6 cellular contexts compared by ENCODE assay signal in genomic region chrX:113389846-113390245, GRCh38.
"Had no signal": no experiment of that assay in that cellular context is flagged by ENCODE, and none has a peak within 500 bp of the region (broad histone marks: within the 10 kb centered on the region; RNA-seq: fewer than 3 reads in every experiment).

No MANE protein-coding gene starts in this region.

- H3K4me3 ChIP-seq: GM23248 had no signal

- H3K27ac Mint-ChIP-seq: IgD-negative memory B cell had no signal

- H3K36me3 Mint-ChIP-seq: IgD-negative memory B cell had no signal

- ATAC-seq: HepG2 had no signal

- H3K4me1 Mint-ChIP-seq: IgD-negative memory B cell had no signal

- DNase-seq: GM23248, GOT3, H7, HCEC 1CT had no signal

- H3K27me3 Mint-ChIP-seq: IgD-negative memory B cell had no signal
